In genomic region chr10:119252470-119253151, GRCh38 we compare ENCODE assay signal across 11 cellular contexts. TPM values are rescaled to one million over a fixed set of nuclear protein-coding genes. Genes with fewer than 3 reads are reported as not detected.
DNase-seq lines count a peak whose midpoint lies in the region; ATAC-seq and TF ChIP-seq lines count a peak whose summit lies in the region.
"Had no signal": no experiment of that assay in that cellular context is flagged by ENCODE, and none has a peak within 500 bp of the region (broad histone marks: within the 10 kb centered on the region; RNA-seq: fewer than 3 reads in every experiment).

No MANE protein-coding gene starts in this region.

- H2AFZ ChIP-seq in ACC112 (ENCODE audit: low read length, unreplicated experiment) = no peak overlapping the region

- no peak for TF ChIP-seq CTCF in RWPE1 (conservative IDR thresholded peaks at IDR 0.05; ENCODE audit: low read depth)
- no peak for TF ChIP-seq CTCF in glutamatergic neuron (IDR thresholded peaks at IDR 0.05; ENCODE audit: partially characterized antibody, unreplicated experiment)
- TF ChIP-seq CTCF in progenitor cell of endocrine pancreas (IDR thresholded peaks at IDR 0.05; ENCODE audit: unreplicated experiment) = no peak

- H3K27me3 ChIP-seq in ACC112 (ENCODE audit: insufficient read depth, low read length) = no peaks in the 10 kb centered on the region

- peaks cover 64% of the 10 kb centered on the region for H3K4me1 ChIP-seq in ACC112 (ENCODE audit: control insufficient read depth, insufficient read depth, low read length, unreplicated experiment)

- peaks cover 14% of the 10 kb centered on the region for H3K79me2 ChIP-seq in ACC112 (ENCODE audit: control insufficient read depth, insufficient read depth, low read length, unreplicated experiment)

- H3K36me3 ChIP-seq in ACC112 (ENCODE audit: insufficient read depth, low read length) = no peaks in the 10 kb centered on the region

- H3K36me3 Mint-ChIP-seq in glutamatergic neuron (ENCODE audit: unreplicated experiment) = peaks cover 6% of the 10 kb centered on the region
- no peaks in the 10 kb centered on the region for H3K36me3 Mint-ChIP-seq in progenitor cell of endocrine pancreas (ENCODE audit: insufficient read depth)
- H3K36me3 Mint-ChIP-seq in natural killer cell treated with Interleukin-12 subunit alpha and Interleukin-12 subunit beta and Interleukin-15 and Interleukin-18, amount 100 ng/mL, for 72 hours = no peaks in the 10 kb centered on the region
- H3K36me3 Mint-ChIP-seq: natural killer cell had no signal

- H3K4me3 ChIP-seq in ACC112 (ENCODE audit: low read depth, low read length) = no peak overlapping the region

- H3K9me3 Mint-ChIP-seq in glutamatergic neuron (ENCODE audit: unreplicated experiment) (peaks cover 11% of the 10 kb centered on the region), progenitor cell of endocrine pancreas (ENCODE audit: low read depth) (no peaks in the 10 kb centered on the region)
- H3K9me3 Mint-ChIP-seq in natural killer cell treated with Interleukin-12 subunit alpha and Interleukin-12 subunit beta and Interleukin-15 and Interleukin-18, amount 100 ng/mL, for 72 hours = no peaks in the 10 kb centered on the region
- H3K9me3 Mint-ChIP-seq: natural killer cell had no signal

- H3K27ac Mint-ChIP-seq in glutamatergic neuron (ENCODE audit: unreplicated experiment) = peak overlapping the region; percentile 72
- H3K27ac Mint-ChIP-seq in progenitor cell of endocrine pancreas = peak overlapping the region; percentile 94
- H3K27ac Mint-ChIP-seq in natural killer cell treated with Interleukin-12 subunit alpha and Interleukin-12 subunit beta and Interleukin-15 and Interleukin-18, amount 100 ng/mL, for 72 hours = peak overlapping the region in 1 of 2 donors; percentile 86

- CTCF ChIA-PET in RWPE1 (lab: Yijun Ruan, JAX) = interaction anchor here (1.0 kb wide), 1 partner anchor 44 kb away, joined by 3 read pairs; no protein-coding TSS in a partner anchor

- H3K27me3 Mint-ChIP-seq in glutamatergic neuron (ENCODE audit: unreplicated experiment) (peaks cover 8% of the 10 kb centered on the region), progenitor cell of endocrine pancreas (no peaks in the 10 kb centered on the region)
- H3K27me3 Mint-ChIP-seq in natural killer cell treated with Interleukin-12 subunit alpha and Interleukin-12 subunit beta and Interleukin-15 and Interleukin-18, amount 100 ng/mL, for 72 hours = no peaks in the 10 kb centered on the region

- DNase-seq in RWPE1 (ENCODE audit: low spot score) (no peak), glutamatergic neuron (no peak), progenitor cell of endocrine pancreas (ENCODE audit: low spot score, unreplicated experiment) (no peak), dermis blood vessel endothelial cell (no peak), occipital lobe (lab: John Stamatoyannopoulos, UW) (no peak)
- DNase-seq in natural killer cell treated with Interleukin-12 subunit alpha and Interleukin-12 subunit beta and Interleukin-15 and Interleukin-18, amount 100 ng/mL, for 72 hours (ENCODE audit: low spot score) = no peak
- DNase-seq: activated CD4-positive, alpha-beta T cell treated with anti-CD3 and anti-CD28 coated beads, Interleukin-2, amount 50 U/mL, for 4 hours; natural killer cell; NCI-H2171 treated with DMSO at 0.1 percent for 48 hours had no signal

- no peak overlapping the region for H3K4me3 Mint-ChIP-seq in glutamatergic neuron (ENCODE audit: unreplicated experiment)
- no peak overlapping the region for H3K4me3 Mint-ChIP-seq in progenitor cell of endocrine pancreas (ENCODE audit: low read depth)
- H3K4me3 Mint-ChIP-seq in natural killer cell treated with Interleukin-12 subunit alpha and Interleukin-12 subunit beta and Interleukin-15 and Interleukin-18, amount 100 ng/mL, for 72 hours = no peak overlapping the region
- H3K4me3 Mint-ChIP-seq: natural killer cell had no signal

- H3K27ac ChIP-seq in ACC112 (ENCODE audit: low read depth, low read length) (peak overlapping the region; percentile 97), RWPE1 (peak overlapping the region; percentile 72)

- POLR2A ChIA-PET in RWPE1 (lab: Yijun Ruan, JAX; ENCODE audit: low non-redundant PET) = no interaction called here

- H3K4me1 Mint-ChIP-seq in glutamatergic neuron (ENCODE audit: low read depth, unreplicated experiment) = peaks cover 55% of the 10 kb centered on the region
- H3K4me1 Mint-ChIP-seq in progenitor cell of endocrine pancreas (ENCODE audit: low read depth) = peaks cover 32% of the 10 kb centered on the region
- peaks cover 15 to 22% of the 10 kb centered on the region in 2 donors for H3K4me1 Mint-ChIP-seq in natural killer cell treated with Interleukin-12 subunit alpha and Interleukin-12 subunit beta and Interleukin-15 and Interleukin-18, amount 100 ng/mL, for 72 hours (ENCODE audit: low read depth in 2 of 2)

- ATAC-seq in natural killer cell treated with Interleukin-12 subunit alpha and Interleukin-12 subunit beta and Interleukin-15 and Interleukin-18, amount 100 ng/mL, for 72 hours = no peak
- ATAC-seq in GM19463 (IDR thresholded peaks at IDR 0.05; ENCODE audit: unreplicated experiment) = no peak
- ATAC-seq: natural killer cell had no signal

RNA-seq across cellular contexts. Expression of gene GRK5, which starts 45.2 kb away (rescaled TPM):
- total RNA-seq in glutamatergic neuron (ENCODE audit: unreplicated experiment) (77.6 TPM), progenitor cell of endocrine pancreas (21.6 and 23.0 TPM in 2 replicates), dermis blood vessel endothelial cell (47.0 and 57.9 TPM in 2 replicates), occipital lobe (17.3 TPM)
- 10 to 100 TPM; 11.1 to 16.2 TPM for total RNA-seq in natural killer cell treated with Interleukin-12 subunit alpha and Interleukin-12 subunit beta and Interleukin-15 and Interleukin-18, amount 100 ng/mL, for 72 hours
